In the genomic region with DNA sequence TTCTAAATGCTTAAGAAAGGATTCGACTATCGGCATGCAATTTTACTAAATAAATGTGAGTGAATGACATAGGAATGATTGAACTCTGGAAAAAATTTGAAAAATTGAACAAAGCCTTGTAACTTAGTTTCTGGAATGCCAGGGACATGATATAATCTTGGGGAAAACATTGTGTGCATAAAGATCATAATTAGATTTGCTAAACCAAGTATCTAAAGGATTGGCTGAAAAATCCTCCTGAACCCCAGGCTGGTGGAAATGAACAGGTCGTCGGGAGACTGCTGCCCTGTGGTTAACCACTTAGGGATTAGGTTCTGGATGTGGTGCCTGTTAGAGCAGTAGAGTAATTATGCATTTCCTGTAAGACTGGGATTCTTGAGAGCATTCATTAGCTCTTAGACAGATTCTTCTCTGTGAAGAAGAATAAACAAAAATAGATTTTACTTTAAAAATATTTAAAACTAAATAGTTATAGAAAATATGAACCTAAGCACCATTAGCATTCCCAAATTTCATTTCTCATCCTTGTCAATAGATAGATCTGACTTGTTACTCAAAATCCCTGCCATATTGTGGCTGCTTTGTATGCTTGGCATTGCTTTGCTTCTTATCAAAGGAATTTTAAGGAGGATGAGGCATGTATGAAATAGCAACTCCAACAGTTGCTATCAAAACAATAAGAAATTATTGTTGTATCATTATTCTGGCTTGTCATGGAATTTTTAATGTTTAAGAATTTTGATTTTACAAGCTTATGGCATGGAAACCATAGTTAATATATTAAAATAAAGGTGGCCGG, we compare ENCODE assay signal across 18 cellular contexts. TPM values are rescaled to one million over a fixed set of nuclear protein-coding genes. Genes with fewer than 3 reads are reported as not detected.
A peak's percentile ranks its signal among the peaks of the same experiment; 100 is the strongest.
DNase-seq lines count a peak whose midpoint lies in the region; TF ChIP-seq lines count a peak whose summit lies in the region.
"Had no signal": no experiment of that assay in that cellular context is flagged by ENCODE, and none has a peak within 500 bp of the region (broad histone marks: within the 10 kb centered on the region; RNA-seq: fewer than 3 reads in every experiment).

No MANE protein-coding gene starts in this region.

- H3K4me1 Mint-ChIP-seq in activated naive CD4-positive, alpha-beta T cell treated with anti-CD3 and anti-CD28 coated beads for 36 hours (ENCODE audit: low read depth), result no peaks in the 10 kb centered on the region

- H3K4me2 ChIP-seq in mesenchymal stem cell (ENCODE audit: low read length, poor library complexity, severe bottlenecking), result no peak overlapping the region

- no peak overlapping the region for H3K27ac Mint-ChIP-seq in activated naive CD4-positive, alpha-beta T cell treated with anti-CD3 and anti-CD28 coated beads for 36 hours
- H3K27ac Mint-ChIP-seq: dendritic cell treated with granulocyte-macrophage colony-stimulating factor and Interleukin-4, amounts not matched to agents 40 ng/mL and 50 ng/mL, for 4 days had no signal

- no peak overlapping the region for H2BK5ac ChIP-seq in mesenchymal stem cell (ENCODE audit: low read depth, low read length, poor library complexity, severe bottlenecking)

- no peaks in the 10 kb centered on the region for H3K79me1 ChIP-seq in mesenchymal stem cell (replicated peaks; ENCODE audit: low read length, poor library complexity, severe bottlenecking)

- H2BK120ac ChIP-seq in mesenchymal stem cell (ENCODE audit: low read depth, low read length), result no peak overlapping the region

- H3K27me3 ChIP-seq in mesenchymal stem cell (ENCODE audit: control insufficient read depth in 1 of 2, insufficient read depth in 1 of 2, low read length in 2 of 2) (peaks cover 0 to 42% of the 10 kb centered on the region in 2 experiments), prostate gland (replicated peaks; ENCODE audit: insufficient read depth) (no peaks in the 10 kb centered on the region)
- H3K27me3 ChIP-seq: adrenal gland, stomach had no signal

- TF ChIP-seq CTCF in VCaP (conservative IDR thresholded peaks at IDR 0.05) (no peak), prostate gland (IDR thresholded peaks at IDR 0.05) (no peak)

- H3K23ac ChIP-seq in mesenchymal stem cell (ENCODE audit: low read length in 2 of 2), result no peak overlapping the region

- no peak overlapping the region for H2BK12ac ChIP-seq in mesenchymal stem cell (ENCODE audit: low read length in 2 of 2)

- no peaks in the 10 kb centered on the region for H3K36me3 Mint-ChIP-seq in activated naive CD4-positive, alpha-beta T cell treated with anti-CD3 and anti-CD28 coated beads for 36 hours (ENCODE audit: low read depth)

- intact Hi-C loops in activated naive CD4-positive, alpha-beta T cell treated with anti-CD3 and anti-CD28 coated beads for 36 hours (cut with micrococcal nuclease), result no loop called here
- intact Hi-C loops in prostate gland (cut with DNase I), result no loop called here

- H2AK5ac ChIP-seq in mesenchymal stem cell (ENCODE audit: low read length, severe bottlenecking), result no peak overlapping the region

- H3K27ac ChIP-seq in VCaP, result peak overlapping the region; percentile 62; the same call in 1 of the 2 replicates
- H3K27ac ChIP-seq in mesenchymal stem cell (ENCODE audit: low read length, poor library complexity, severe bottlenecking), result peak overlapping the region; percentile 15
- no peak overlapping the region for H3K27ac ChIP-seq in prostate gland
- H3K27ac ChIP-seq: adrenal gland, spleen, stomach had no signal

- H3K36me3 ChIP-seq in mesenchymal stem cell (ENCODE audit: control insufficient read depth in 1 of 2, insufficient read depth in 2 of 2, low read depth in 1 of 2, low read length in 2 of 2) (no peaks in the 10 kb centered on the region), prostate gland (no peaks in the 10 kb centered on the region)
- H3K36me3 ChIP-seq: adrenal gland, spleen, stomach had no signal

- H3K4me3 ChIP-seq in mesenchymal stem cell (ENCODE audit: insufficient read depth in 1 of 2, low read depth in 1 of 2, low read length in 2 of 2) (no peak overlapping the region), prostate gland (no peak overlapping the region)
- H3K4me3 ChIP-seq: adrenal gland, spleen, stomach had no signal

- H2BK15ac ChIP-seq in mesenchymal stem cell (ENCODE audit: low read depth, poor library complexity, severe bottlenecking), result no peak overlapping the region

- 37% methylated on average over 5 of the region's 5 CpGs for WGBS in mesenchymal stem cell
- 77% methylated on average over 5 of the region's 5 CpGs for WGBS in prostate gland

- no peaks in the 10 kb centered on the region for H3K9me3 ChIP-seq in mesenchymal stem cell (ENCODE audit: control insufficient read depth, low read length)
- H3K9me3 ChIP-seq in prostate gland, result no peaks in the 10 kb centered on the region
- H3K9me3 ChIP-seq: adrenal gland, spleen, stomach had no signal

- no peak overlapping the region for H3K4me3 Mint-ChIP-seq in activated naive CD4-positive, alpha-beta T cell treated with anti-CD3 and anti-CD28 coated beads for 36 hours
- H3K4me3 Mint-ChIP-seq: dendritic cell treated with granulocyte-macrophage colony-stimulating factor and Interleukin-4, amounts not matched to agents 40 ng/mL and 50 ng/mL, for 4 days had no signal

- H3K4me1 ChIP-seq in mesenchymal stem cell (ENCODE audit: control insufficient read depth, insufficient read depth, low read depth, low read length) (no peaks in the 10 kb centered on the region), prostate gland (replicated peaks) (no peaks in the 10 kb centered on the region)
- H3K4me1 ChIP-seq: adrenal gland, spleen had no signal

- DNase-seq in AG08395 (ENCODE audit: low spot score) (peak; percentile 84), HS-27A (ENCODE audit: low read depth) (peak; percentile 92), mesenchymal stem cell (peak; percentile 78), prostate gland (ENCODE audit: low spot score) (no peak), NOMO-1 (lab: John Stamatoyannopoulos, UW; ENCODE audit: unreplicated experiment in 2 of 2) (no peak)
- no peak for DNase-seq in activated naive CD4-positive, alpha-beta T cell treated with anti-CD3 and anti-CD28 coated beads for 36 hours
- DNase-seq in activated CD4-positive, alpha-beta T cell treated with anti-CD3 and anti-CD28 coated beads for 1 hour, result no peak
- DNase-seq: activated CD4-positive, alpha-beta T cell treated with anti-CD3 and anti-CD28 coated beads, Interleukin-2, amount 50 U/mL, for 1 hour; adrenal gland; Karpas-422; NCI-H187; NCI-H748 treated with DMSO at 0.1 percent for 48 hours; occipital lobe; spleen; stomach had no signal

- TF ChIP-seq POLR2A in prostate gland (IDR thresholded peaks at IDR 0.05), result no peak

- H4K8ac ChIP-seq in mesenchymal stem cell (ENCODE audit: low read length), result no peak overlapping the region

- H3K14ac ChIP-seq in mesenchymal stem cell (ENCODE audit: low read length in 2 of 2), result no peak overlapping the region

- no peak overlapping the region for H3K18ac ChIP-seq in mesenchymal stem cell (ENCODE audit: low read depth in 1 of 2, low read length in 2 of 2)

- H3K9me3 Mint-ChIP-seq in activated naive CD4-positive, alpha-beta T cell treated with anti-CD3 and anti-CD28 coated beads for 36 hours, result no peaks in the 10 kb centered on the region
- H3K9me3 Mint-ChIP-seq: dendritic cell treated with granulocyte-macrophage colony-stimulating factor and Interleukin-4, amounts not matched to agents 40 ng/mL and 50 ng/mL, for 4 days had no signal

- no peak overlapping the region for H3K9ac ChIP-seq in mesenchymal stem cell (ENCODE audit: low read length)

- no peak overlapping the region for H3K4ac ChIP-seq in mesenchymal stem cell (ENCODE audit: low read depth in 1 of 2, low read length in 2 of 2)

- no peak overlapping the region for H4K91ac ChIP-seq in mesenchymal stem cell (ENCODE audit: low read length)

- no peak overlapping the region for H2AFZ ChIP-seq in mesenchymal stem cell (ENCODE audit: low read depth, low read length)

- CTCF ChIA-PET in activated naive CD4-positive, alpha-beta T cell treated with anti-CD3 and anti-CD28 coated beads for 36 hours (lab: Charles Lee), result no interaction called here

- peaks cover 12% of the 10 kb centered on the region for H3K27me3 Mint-ChIP-seq in activated naive CD4-positive, alpha-beta T cell treated with anti-CD3 and anti-CD28 coated beads for 36 hours (ENCODE audit: low read depth)

RNA-seq across cellular contexts. Expression of gene LYPD6B, which starts 55.9 kb away (rescaled TPM):
- 22.6 TPM for polyA plus RNA-seq in mesenchymal stem cell (2013, experiment 1 of 2)
- 21.2 TPM for polyA plus RNA-seq in mesenchymal stem cell (2013, experiment 2 of 2)
- not detected for total RNA-seq in activated naive CD4-positive, alpha-beta T cell treated with anti-CD3 and anti-CD28 coated beads for 36 hours
- 10 to 100 TPM; 16.8 to 17.8 TPM for total RNA-seq in prostate gland
- total RNA-seq: lung microvascular endothelial cell had no signal

Comparison
In these comparisons a context has a peak if more than half of its experiments do, and no peak if none do; other contexts are left out.
1. DNase-seq: peak in AG08395 (single experiment), HS-27A (single experiment) and mesenchymal stem cell (single experiment); none in activated naive CD4-positive, alpha-beta T cell treated with anti-CD3 and anti-CD28 coated beads for 36 hours (single experiment), activated CD4-positive, alpha-beta T cell treated with anti-CD3 and anti-CD28 coated beads for 1 hour (single experiment), prostate gland (single experiment) and NOMO-1 (0 of 2).
2. H3K27ac ChIP-seq: peak in VCaP (single experiment) and mesenchymal stem cell (single experiment); none in prostate gland (0 of 2).
3. RNA of gene LYPD6B, which starts 55.9 kb away (total RNA-seq): 16.8 to 17.8 TPM in prostate gland; not detected in activated naive CD4-positive, alpha-beta T cell treated with anti-CD3 and anti-CD28 coated beads for 36 hours; every median in the first group is over 10 times any median in the second.